Comparison of ENCODE assay signal across 1 cellular context in genomic region chr2:150063432-150063889, GRCh38.
TF ChIP-seq lines count a peak whose summit lies in the region.

No MANE protein-coding gene starts in this region.

TF ChIP-seq in HepG2, 621 proteins besides CTCF, POLR2A, EP300 and RAD21 (continued from another document):
- TF ChIP-seq, protein P1, sequence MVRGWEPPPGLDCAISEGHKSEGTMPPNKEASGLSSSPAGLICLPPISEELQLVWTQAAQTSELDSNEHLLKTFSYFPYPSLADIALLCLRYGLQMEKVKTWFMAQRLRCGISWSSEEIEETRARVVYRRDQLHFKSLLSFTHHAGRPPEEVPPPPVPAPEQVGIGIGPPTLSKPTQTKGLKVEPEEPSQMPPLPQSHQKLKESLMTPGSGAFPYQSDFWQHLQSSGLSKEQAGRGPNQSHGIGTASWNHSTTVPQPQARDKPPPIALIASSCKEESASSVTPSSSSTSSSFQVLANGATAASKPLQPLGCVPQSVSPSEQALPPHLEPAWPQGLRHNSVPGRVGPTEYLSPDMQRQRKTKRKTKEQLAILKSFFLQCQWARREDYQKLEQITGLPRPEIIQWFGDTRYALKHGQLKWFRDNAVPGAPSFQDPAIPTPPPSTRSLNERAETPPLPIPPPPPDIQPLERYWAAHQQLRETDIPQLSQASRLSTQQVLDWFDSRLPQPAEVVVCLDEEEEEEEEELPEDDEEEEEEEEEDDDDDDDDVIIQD (CRISPR knock-in tag; IDR thresholded peaks at IDR 0.05; ENCODE audit: low read depth) = no peak
